In genomic region chr13:45315520-45316167, GRCh38 we compare ENCODE assay signal across 19 cellular contexts. TPM values are rescaled to one million over a fixed set of nuclear protein-coding genes. Genes with fewer than 3 reads are reported as not detected.
DNase-seq lines count a peak whose midpoint lies in the region; ATAC-seq and TF ChIP-seq lines count a peak whose summit lies in the region.
"Had no signal": no experiment of that assay in that cellular context is flagged by ENCODE, and none has a peak within 500 bp of the region (broad histone marks: within the 10 kb centered on the region; RNA-seq: fewer than 3 reads in every experiment).

No MANE protein-coding gene starts in this region.

- H2AFZ ChIP-seq in hepatocyte (no peak overlapping the region), neuronal stem cell (ENCODE audit: low read length) (no peak overlapping the region)

- no peaks in the 10 kb centered on the region for H3K79me1 ChIP-seq in neuronal stem cell (ENCODE audit: low read depth, low read length)

- H3K9me3 ChIP-seq in right cardiac atrium (ENCODE audit: control insufficient read depth, low read length): no peaks in the 10 kb centered on the region
- H3K9me3 ChIP-seq in MG63: no peaks in the 10 kb centered on the region
- H3K9me3 ChIP-seq in hepatocyte (ENCODE audit: low read depth): no peaks in the 10 kb centered on the region
- no peaks in the 10 kb centered on the region for H3K9me3 ChIP-seq in neuronal stem cell (replicated peaks in 1 of 2; ENCODE audit: control insufficient read depth in 2 of 2, insufficient read depth in 1 of 2, low read depth in 1 of 2, low read length in 2 of 2)
- H3K9me3 ChIP-seq: BLaER1 treated with 17β-estradiol and CSF1 and Interleukin-3, amounts not matched to agents 10 nM and 100 nM; HAP-1 had no signal

- H3K4me2 ChIP-seq in hepatocyte (peak overlapping the region; percentile 71), neuronal stem cell (ENCODE audit: insufficient read depth, low read length, poor library complexity, severe bottlenecking) (no peak overlapping the region)

- no peak overlapping the region for H2BK12ac ChIP-seq in neuronal stem cell (ENCODE audit: low read length)

- no peak overlapping the region for H3K4me3 ChIP-seq in right cardiac atrium (ENCODE audit: low read length)
- no peak overlapping the region for H3K4me3 ChIP-seq in MG63
- no peak overlapping the region for H3K4me3 ChIP-seq in hepatocyte
- H3K4me3 ChIP-seq in neuronal stem cell (ENCODE audit: low read length in 2 of 2): no peak overlapping the region
- H3K4me3 ChIP-seq: BLaER1 treated with 17β-estradiol and CSF1 and Interleukin-3, amounts not matched to agents 10 nM and 100 nM; HAP-1 had no signal

- no peak for DNase-seq in Right ventricle myocardium inferior (ENCODE audit: missing footprints)
- no peak for DNase-seq in right cardiac atrium
- DNase-seq in MG63: peak; percentile 6
- no peak for DNase-seq in hepatocyte (ENCODE audit: low spot score)
- DNase-seq in neuronal stem cell (ENCODE audit: low spot score): no peak
- DNase-seq in nucleus accumbens (lab: John Stamatoyannopoulos, UW): no peak
- DNase-seq: CD8-positive, alpha-beta T cell; DND-41; Kasumi-1; NCI-H1105; NCI-H2081; NCI-H748 treated with DMSO at 0.1 percent for 48 hours; NK-92 treated with Interleukin-12 subunit alpha and Interleukin-12 subunit beta, amount 100 ng/mL, for 24 hours; SHP77 treated with DMSO at 0.1 percent for 48 hours had no signal

- no peak overlapping the region for H3K27ac ChIP-seq in right cardiac atrium (ENCODE audit: low read length)
- H3K27ac ChIP-seq in hepatocyte: peak overlapping the region; percentile 40
- no peak overlapping the region for H3K27ac ChIP-seq in neuronal stem cell (replicated peaks; ENCODE audit: low read length)

- H2BK120ac ChIP-seq in neuronal stem cell (ENCODE audit: low read depth, low read length): no peak overlapping the region

- H3K14ac ChIP-seq in neuronal stem cell (ENCODE audit: low read length): no peak overlapping the region

- H4K91ac ChIP-seq in neuronal stem cell (ENCODE audit: low read depth, low read length, poor library complexity): no peak overlapping the region

- H3K27me3 ChIP-seq in right cardiac atrium (ENCODE audit: control insufficient read depth, insufficient read depth): no peaks in the 10 kb centered on the region
- no peaks in the 10 kb centered on the region for H3K27me3 ChIP-seq in MG63
- no peaks in the 10 kb centered on the region for H3K27me3 ChIP-seq in hepatocyte
- H3K27me3 ChIP-seq in neuronal stem cell (ENCODE audit: control insufficient read depth in 3 of 3, insufficient read depth in 3 of 3, low read depth in 1 of 3, low read length in 3 of 3): no peaks in the 10 kb centered on the region

- H4K20me1 ChIP-seq in hepatocyte (ENCODE audit: insufficient read depth, poor library complexity, severe bottlenecking): no peaks in the 10 kb centered on the region
- H4K20me1 ChIP-seq: BLaER1 treated with 17β-estradiol and CSF1 and Interleukin-3, amounts not matched to agents 10 nM and 100 nM had no signal

- no peak overlapping the region for H2BK5ac ChIP-seq in neuronal stem cell (ENCODE audit: low read length)

- no peaks in the 10 kb centered on the region for H3K36me3 ChIP-seq in MG63
- no peaks in the 10 kb centered on the region for H3K36me3 ChIP-seq in hepatocyte (replicated peaks; ENCODE audit: insufficient read depth, low read depth)
- no peaks in the 10 kb centered on the region for H3K36me3 ChIP-seq in neuronal stem cell (replicated peaks in 1 of 2; ENCODE audit: control insufficient read depth in 2 of 2, insufficient read depth in 2 of 2, low read length in 2 of 2)
- H3K36me3 ChIP-seq: BLaER1 treated with 17β-estradiol and CSF1 and Interleukin-3, amounts not matched to agents 10 nM and 100 nM; HAP-1 had no signal

- intact Hi-C loops in Right ventricle myocardium inferior (cut with DNase I): no loop called here
- intact Hi-C loops in right cardiac atrium (cut with DNase I): no loop called here

- H3K79me2 ChIP-seq in hepatocyte: no peaks in the 10 kb centered on the region

- H3K23ac ChIP-seq in neuronal stem cell (ENCODE audit: low read depth, low read length, poor library complexity): no peak overlapping the region

- H3K4ac ChIP-seq in neuronal stem cell (ENCODE audit: low read length): no peak overlapping the region

- no peak overlapping the region for H3K9ac ChIP-seq in neuronal stem cell (ENCODE audit: low read depth, low read length, poor library complexity)
- H3K9ac ChIP-seq: BLaER1 treated with 17β-estradiol and CSF1 and Interleukin-3, amounts not matched to agents 10 nM and 100 nM had no signal

- H3K18ac ChIP-seq in neuronal stem cell (ENCODE audit: low read length): peak overlapping the region; percentile 48

- no peak overlapping the region for H4K8ac ChIP-seq in neuronal stem cell (ENCODE audit: low read depth, low read length)

- no peaks in the 10 kb centered on the region for H3K4me1 ChIP-seq in right cardiac atrium (ENCODE audit: control insufficient read depth, insufficient read depth, low read length)
- H3K4me1 ChIP-seq in hepatocyte (ENCODE audit: insufficient read depth): peaks cover 5% of the 10 kb centered on the region
- peaks cover 0 to 2% of the 10 kb centered on the region in 2 donors for H3K4me1 ChIP-seq in neuronal stem cell (ENCODE audit: control insufficient read depth in 2 of 2, insufficient read depth in 1 of 2, low read depth in 1 of 2, low read length in 2 of 2)
- H3K4me1 ChIP-seq: HAP-1 had no signal

- H2AK5ac ChIP-seq in neuronal stem cell (ENCODE audit: low read depth, low read length): no peak overlapping the region

- H3K9me2 ChIP-seq in hepatocyte (replicated peaks; ENCODE audit: insufficient read depth): no peaks in the 10 kb centered on the region

- no peak overlapping the region for H2BK15ac ChIP-seq in neuronal stem cell (ENCODE audit: low read length)

- TF ChIP-seq CTCF in hepatocyte (IDR thresholded peaks at IDR 0.05; ENCODE audit: poor library complexity): no peak

- WGBS in right cardiac atrium: 85% methylated on average over 11 of the region's 11 CpGs
- WGBS in hepatocyte (ENCODE audit: low lambda C conversion rate, missing lambda C conversion rate): 89% methylated on average over 11 of the region's 11 CpGs
- no CpG with 5 or more reads among the region's 11 CpGs for WGBS in neuronal stem cell (ENCODE audit: extremely low coverage in 2 of 2, insufficient read length in 2 of 2, insufficient replicate concordance in 1 of 2), 2 donors

- ATAC-seq in Right ventricle myocardium inferior (peak; percentile 78), right cardiac atrium (no peak), HG02588 (IDR thresholded peaks at IDR 0.05; ENCODE audit: unreplicated experiment) (no peak), GM19035 (IDR thresholded peaks at IDR 0.05; ENCODE audit: unreplicated experiment) (no peak)
- ATAC-seq: CD8-positive, alpha-beta T cell; SK-N-SH treated with all-trans-retinoic acid at 6 μM for 48 hours had no signal

RNA-seq across cellular contexts. Expression of gene TPT1, which starts 25.3 kb away (rescaled TPM):
- total RNA-seq in Right ventricle myocardium inferior: 4,733 TPM
- total RNA-seq in right cardiac atrium: 1,000 to 10,000 TPM; 3,534 to 4,755 (median 4,285) TPM
- 8,085 TPM for polyA plus RNA-seq in right cardiac atrium
- 1,247 and 1,897 TPM in 2 replicates for total RNA-seq in MG63 (2014; rRNA removed; shearing (Covaris generic); ENCODE audit: low replicate concordance)
- total RNA-seq in hepatocyte: 6,453 and 7,332 TPM in 2 replicates
- polyA plus RNA-seq in hepatocyte: 1,047 and 1,085 TPM in 2 replicates
- polyA plus RNA-seq in neuronal stem cell (2013, experiment 1 of 2): 2,914 TPM
- 3,114 TPM for polyA plus RNA-seq in neuronal stem cell (2013, experiment 2 of 2)
